18 cellular contexts compared by ENCODE assay signal in genomic region chr12:94111290-94111689, GRCh38.
"Had no signal": no experiment of that assay in that cellular context is flagged by ENCODE, and none has a peak within 500 bp of the region (broad histone marks: within the 10 kb centered on the region; RNA-seq: fewer than 3 reads in every experiment).

No MANE protein-coding gene starts in this region.

- DNase-seq: MG63, NCI-H1092, NCI-H1105 treated with DMSO at 0.1 percent for 48 hours, NCI-H1417 treated with DMSO at 0.1 percent for 48 hours, NCI-H146, NCI-H1694 treated with DMSO at 0.1 percent for 48 hours, NCI-H2029, NCI-H2081 treated with DMSO at 0.1 percent for 48 hours, NCI-H2171, NCI-H226, NCI-H446, NCI-H510A, NCI-H524 treated with DMSO at 0.1 percent for 48 hours, NCI-H69, NCI-H774, SHP77 had no signal

- H3K9me3 ChIP-seq: MG63 had no signal

- ATAC-seq: Panc1 had no signal

- H3K27ac ChIP-seq: RWPE1 had no signal

- H3K36me3 ChIP-seq: MG63 had no signal

- H3K4me3 ChIP-seq: MG63 had no signal

- H3K27me3 ChIP-seq: MG63 had no signal
